1 cellular context compared by ENCODE assay signal in genomic region chr1:169893645-169894423, GRCh38.
TF ChIP-seq lines count a peak whose summit lies in the region.

A gene with protein sequence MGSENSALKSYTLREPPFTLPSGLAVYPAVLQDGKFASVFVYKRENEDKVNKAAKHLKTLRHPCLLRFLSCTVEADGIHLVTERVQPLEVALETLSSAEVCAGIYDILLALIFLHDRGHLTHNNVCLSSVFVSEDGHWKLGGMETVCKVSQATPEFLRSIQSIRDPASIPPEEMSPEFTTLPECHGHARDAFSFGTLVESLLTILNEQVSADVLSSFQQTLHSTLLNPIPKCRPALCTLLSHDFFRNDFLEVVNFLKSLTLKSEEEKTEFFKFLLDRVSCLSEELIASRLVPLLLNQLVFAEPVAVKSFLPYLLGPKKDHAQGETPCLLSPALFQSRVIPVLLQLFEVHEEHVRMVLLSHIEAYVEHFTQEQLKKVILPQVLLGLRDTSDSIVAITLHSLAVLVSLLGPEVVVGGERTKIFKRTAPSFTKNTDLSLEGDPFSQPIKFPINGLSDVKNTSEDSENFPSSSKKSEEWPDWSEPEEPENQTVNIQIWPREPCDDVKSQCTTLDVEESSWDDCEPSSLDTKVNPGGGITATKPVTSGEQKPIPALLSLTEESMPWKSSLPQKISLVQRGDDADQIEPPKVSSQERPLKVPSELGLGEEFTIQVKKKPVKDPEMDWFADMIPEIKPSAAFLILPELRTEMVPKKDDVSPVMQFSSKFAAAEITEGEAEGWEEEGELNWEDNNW (minus strand): TSS chr1:169893896. CDS start chr1:169888840, 5,056 bp downstream.

TF ChIP-seq in GM12878, 131 proteins besides CTCF, POLR2A, EP300 and RAD21 (continued from another document and continues in another):
- TF ChIP-seq, protein P1, sequence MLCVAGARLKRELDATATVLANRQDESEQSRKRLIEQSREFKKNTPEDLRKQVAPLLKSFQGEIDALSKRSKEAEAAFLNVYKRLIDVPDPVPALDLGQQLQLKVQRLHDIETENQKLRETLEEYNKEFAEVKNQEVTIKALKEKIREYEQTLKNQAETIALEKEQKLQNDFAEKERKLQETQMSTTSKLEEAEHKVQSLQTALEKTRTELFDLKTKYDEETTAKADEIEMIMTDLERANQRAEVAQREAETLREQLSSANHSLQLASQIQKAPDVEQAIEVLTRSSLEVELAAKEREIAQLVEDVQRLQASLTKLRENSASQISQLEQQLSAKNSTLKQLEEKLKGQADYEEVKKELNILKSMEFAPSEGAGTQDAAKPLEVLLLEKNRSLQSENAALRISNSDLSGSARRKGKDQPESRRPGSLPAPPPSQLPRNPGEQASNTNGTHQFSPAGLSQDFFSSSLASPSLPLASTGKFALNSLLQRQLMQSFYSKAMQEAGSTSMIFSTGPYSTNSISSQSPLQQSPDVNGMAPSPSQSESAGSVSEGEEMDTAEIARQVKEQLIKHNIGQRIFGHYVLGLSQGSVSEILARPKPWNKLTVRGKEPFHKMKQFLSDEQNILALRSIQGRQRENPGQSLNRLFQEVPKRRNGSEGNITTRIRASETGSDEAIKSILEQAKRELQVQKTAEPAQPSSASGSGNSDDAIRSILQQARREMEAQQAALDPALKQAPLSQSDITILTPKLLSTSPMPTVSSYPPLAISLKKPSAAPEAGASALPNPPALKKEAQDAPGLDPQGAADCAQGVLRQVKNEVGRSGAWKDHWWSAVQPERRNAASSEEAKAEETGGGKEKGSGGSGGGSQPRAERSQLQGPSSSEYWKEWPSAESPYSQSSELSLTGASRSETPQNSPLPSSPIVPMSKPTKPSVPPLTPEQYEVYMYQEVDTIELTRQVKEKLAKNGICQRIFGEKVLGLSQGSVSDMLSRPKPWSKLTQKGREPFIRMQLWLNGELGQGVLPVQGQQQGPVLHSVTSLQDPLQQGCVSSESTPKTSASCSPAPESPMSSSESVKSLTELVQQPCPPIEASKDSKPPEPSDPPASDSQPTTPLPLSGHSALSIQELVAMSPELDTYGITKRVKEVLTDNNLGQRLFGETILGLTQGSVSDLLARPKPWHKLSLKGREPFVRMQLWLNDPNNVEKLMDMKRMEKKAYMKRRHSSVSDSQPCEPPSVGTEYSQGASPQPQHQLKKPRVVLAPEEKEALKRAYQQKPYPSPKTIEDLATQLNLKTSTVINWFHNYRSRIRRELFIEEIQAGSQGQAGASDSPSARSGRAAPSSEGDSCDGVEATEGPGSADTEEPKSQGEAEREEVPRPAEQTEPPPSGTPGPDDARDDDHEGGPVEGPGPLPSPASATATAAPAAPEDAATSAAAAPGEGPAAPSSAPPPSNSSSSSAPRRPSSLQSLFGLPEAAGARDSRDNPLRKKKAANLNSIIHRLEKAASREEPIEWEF (IDR thresholded peaks at IDR 0.05; ENCODE audit: insufficient replicate concordance, low read depth, low read length), result no peak
- TF ChIP-seq EED (IDR thresholded peaks at IDR 0.05; ENCODE audit: low read depth), result peak; percentile 64
- TF ChIP-seq STAT1 (conservative IDR thresholded peaks at IDR 0.05), result no peak; the same call in 1 of the 2 replicates
- TF ChIP-seq, protein P2, sequence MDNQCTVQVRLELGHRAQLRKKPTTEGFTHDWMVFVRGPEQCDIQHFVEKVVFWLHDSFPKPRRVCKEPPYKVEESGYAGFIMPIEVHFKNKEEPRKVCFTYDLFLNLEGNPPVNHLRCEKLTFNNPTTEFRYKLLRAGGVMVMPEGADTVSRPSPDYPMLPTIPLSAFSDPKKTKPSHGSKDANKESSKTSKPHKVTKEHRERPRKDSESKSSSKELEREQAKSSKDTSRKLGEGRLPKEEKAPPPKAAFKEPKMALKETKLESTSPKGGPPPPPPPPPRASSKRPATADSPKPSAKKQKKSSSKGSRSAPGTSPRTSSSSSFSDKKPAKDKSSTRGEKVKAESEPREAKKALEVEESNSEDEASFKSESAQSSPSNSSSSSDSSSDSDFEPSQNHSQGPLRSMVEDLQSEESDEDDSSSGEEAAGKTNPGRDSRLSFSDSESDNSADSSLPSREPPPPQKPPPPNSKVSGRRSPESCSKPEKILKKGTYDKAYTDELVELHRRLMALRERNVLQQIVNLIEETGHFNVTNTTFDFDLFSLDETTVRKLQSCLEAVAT (IDR thresholded peaks at IDR 0.05), result peak; percentile 98
- TF ChIP-seq, protein P3, sequence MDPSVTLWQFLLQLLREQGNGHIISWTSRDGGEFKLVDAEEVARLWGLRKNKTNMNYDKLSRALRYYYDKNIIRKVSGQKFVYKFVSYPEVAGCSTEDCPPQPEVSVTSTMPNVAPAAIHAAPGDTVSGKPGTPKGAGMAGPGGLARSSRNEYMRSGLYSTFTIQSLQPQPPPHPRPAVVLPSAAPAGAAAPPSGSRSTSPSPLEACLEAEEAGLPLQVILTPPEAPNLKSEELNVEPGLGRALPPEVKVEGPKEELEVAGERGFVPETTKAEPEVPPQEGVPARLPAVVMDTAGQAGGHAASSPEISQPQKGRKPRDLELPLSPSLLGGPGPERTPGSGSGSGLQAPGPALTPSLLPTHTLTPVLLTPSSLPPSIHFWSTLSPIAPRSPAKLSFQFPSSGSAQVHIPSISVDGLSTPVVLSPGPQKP (IDR thresholded peaks at IDR 0.05; ENCODE audit: low read depth, low read length), result peak; percentile 93
- TF ChIP-seq ATF7 (IDR thresholded peaks at IDR 0.05; ENCODE audit: low read depth), result peak; percentile 100
- no peak for TF ChIP-seq CHD4 (IDR thresholded peaks at IDR 0.05)
- TF ChIP-seq STAT3 (IDR thresholded peaks at IDR 0.05; ENCODE audit: low read depth, low read length), result no peak
- TF ChIP-seq, protein P4, sequence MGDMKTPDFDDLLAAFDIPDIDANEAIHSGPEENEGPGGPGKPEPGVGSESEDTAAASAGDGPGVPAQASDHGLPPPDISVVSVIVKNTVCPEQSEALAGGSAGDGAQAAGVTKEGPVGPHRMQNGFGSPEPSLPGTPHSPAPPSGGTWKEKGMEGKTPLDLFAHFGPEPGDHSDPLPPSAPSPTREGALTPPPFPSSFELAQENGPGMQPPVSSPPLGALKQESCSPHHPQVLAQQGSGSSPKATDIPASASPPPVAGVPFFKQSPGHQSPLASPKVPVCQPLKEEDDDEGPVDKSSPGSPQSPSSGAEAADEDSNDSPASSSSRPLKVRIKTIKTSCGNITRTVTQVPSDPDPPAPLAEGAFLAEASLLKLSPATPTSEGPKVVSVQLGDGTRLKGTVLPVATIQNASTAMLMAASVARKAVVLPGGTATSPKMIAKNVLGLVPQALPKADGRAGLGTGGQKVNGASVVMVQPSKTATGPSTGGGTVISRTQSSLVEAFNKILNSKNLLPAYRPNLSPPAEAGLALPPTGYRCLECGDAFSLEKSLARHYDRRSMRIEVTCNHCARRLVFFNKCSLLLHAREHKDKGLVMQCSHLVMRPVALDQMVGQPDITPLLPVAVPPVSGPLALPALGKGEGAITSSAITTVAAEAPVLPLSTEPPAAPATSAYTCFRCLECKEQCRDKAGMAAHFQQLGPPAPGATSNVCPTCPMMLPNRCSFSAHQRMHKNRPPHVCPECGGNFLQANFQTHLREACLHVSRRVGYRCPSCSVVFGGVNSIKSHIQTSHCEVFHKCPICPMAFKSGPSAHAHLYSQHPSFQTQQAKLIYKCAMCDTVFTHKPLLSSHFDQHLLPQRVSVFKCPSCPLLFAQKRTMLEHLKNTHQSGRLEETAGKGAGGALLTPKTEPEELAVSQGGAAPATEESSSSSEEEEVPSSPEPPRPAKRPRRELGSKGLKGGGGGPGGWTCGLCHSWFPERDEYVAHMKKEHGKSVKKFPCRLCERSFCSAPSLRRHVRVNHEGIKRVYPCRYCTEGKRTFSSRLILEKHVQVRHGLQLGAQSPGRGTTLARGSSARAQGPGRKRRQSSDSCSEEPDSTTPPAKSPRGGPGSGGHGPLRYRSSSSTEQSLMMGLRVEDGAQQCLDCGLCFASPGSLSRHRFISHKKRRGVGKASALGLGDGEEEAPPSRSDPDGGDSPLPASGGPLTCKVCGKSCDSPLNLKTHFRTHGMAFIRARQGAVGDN (IDR thresholded peaks at IDR 0.05), result 0 out of 2 replicates have a peak, but pooled peaks have one; percentile 73
- TF ChIP-seq ZNF24 (IDR thresholded peaks at IDR 0.05), result peak; percentile 80
- 0 out of 2 replicates have a peak, but pooled peaks have one; percentile 5 for TF ChIP-seq MEF2A (IDR thresholded peaks at IDR 0.05; ENCODE audit: insufficient read depth, low read depth, low read length)
- TF ChIP-seq ZZZ3 (IDR thresholded peaks at IDR 0.05; ENCODE audit: control insufficient read depth, insufficient read length, low read depth), result no peak
- TF ChIP-seq PBX3 (IDR thresholded peaks at IDR 0.05; ENCODE audit: insufficient replicate concordance, low read depth, low read length), result peak; percentile 22
- TF ChIP-seq, protein P5, sequence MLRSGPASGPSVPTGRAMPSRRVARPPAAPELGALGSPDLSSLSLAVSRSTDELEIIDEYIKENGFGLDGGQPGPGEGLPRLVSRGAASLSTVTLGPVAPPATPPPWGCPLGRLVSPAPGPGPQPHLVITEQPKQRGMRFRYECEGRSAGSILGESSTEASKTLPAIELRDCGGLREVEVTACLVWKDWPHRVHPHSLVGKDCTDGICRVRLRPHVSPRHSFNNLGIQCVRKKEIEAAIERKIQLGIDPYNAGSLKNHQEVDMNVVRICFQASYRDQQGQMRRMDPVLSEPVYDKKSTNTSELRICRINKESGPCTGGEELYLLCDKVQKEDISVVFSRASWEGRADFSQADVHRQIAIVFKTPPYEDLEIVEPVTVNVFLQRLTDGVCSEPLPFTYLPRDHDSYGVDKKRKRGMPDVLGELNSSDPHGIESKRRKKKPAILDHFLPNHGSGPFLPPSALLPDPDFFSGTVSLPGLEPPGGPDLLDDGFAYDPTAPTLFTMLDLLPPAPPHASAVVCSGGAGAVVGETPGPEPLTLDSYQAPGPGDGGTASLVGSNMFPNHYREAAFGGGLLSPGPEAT (IDR thresholded peaks at IDR 0.05; ENCODE audit: low read depth), result peak; percentile 88
- TF ChIP-seq GABPA (IDR thresholded peaks at IDR 0.05; ENCODE audit: low read depth), result peak; percentile 92
- TF ChIP-seq NBN (IDR thresholded peaks at IDR 0.05), result peak; percentile 100
- TF ChIP-seq, protein P6, sequence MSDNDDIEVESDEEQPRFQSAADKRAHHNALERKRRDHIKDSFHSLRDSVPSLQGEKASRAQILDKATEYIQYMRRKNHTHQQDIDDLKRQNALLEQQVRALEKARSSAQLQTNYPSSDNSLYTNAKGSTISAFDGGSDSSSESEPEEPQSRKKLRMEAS (IDR thresholded peaks at IDR 0.05; ENCODE audit: low read depth, low read length), result no peak; the same call in 1 of the 2 replicates
- TF ChIP-seq, protein P7, sequence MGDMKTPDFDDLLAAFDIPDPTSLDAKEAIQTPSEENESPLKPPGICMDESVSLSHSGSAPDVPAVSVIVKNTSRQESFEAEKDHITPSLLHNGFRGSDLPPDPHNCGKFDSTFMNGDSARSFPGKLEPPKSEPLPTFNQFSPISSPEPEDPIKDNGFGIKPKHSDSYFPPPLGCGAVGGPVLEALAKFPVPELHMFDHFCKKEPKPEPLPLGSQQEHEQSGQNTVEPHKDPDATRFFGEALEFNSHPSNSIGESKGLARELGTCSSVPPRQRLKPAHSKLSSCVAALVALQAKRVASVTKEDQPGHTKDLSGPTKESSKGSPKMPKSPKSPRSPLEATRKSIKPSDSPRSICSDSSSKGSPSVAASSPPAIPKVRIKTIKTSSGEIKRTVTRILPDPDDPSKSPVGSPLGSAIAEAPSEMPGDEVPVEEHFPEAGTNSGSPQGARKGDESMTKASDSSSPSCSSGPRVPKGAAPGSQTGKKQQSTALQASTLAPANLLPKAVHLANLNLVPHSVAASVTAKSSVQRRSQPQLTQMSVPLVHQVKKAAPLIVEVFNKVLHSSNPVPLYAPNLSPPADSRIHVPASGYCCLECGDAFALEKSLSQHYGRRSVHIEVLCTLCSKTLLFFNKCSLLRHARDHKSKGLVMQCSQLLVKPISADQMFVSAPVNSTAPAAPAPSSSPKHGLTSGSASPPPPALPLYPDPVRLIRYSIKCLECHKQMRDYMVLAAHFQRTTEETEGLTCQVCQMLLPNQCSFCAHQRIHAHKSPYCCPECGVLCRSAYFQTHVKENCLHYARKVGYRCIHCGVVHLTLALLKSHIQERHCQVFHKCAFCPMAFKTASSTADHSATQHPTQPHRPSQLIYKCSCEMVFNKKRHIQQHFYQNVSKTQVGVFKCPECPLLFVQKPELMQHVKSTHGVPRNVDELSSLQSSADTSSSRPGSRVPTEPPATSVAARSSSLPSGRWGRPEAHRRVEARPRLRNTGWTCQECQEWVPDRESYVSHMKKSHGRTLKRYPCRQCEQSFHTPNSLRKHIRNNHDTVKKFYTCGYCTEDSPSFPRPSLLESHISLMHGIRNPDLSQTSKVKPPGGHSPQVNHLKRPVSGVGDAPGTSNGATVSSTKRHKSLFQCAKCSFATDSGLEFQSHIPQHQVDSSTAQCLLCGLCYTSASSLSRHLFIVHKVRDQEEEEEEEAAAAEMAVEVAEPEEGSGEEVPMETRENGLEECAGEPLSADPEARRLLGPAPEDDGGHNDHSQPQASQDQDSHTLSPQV (IDR thresholded peaks at IDR 0.05), result peak; percentile 79; the same call in 1 of the 2 replicates
- TF ChIP-seq CHD1 (IDR thresholded peaks at IDR 0.05; ENCODE audit: low read depth, low read length), result no peak
- no peak for TF ChIP-seq BRCA1 (IDR thresholded peaks at IDR 0.05; ENCODE audit: low read depth, low read length)
- TF ChIP-seq, protein P8, sequence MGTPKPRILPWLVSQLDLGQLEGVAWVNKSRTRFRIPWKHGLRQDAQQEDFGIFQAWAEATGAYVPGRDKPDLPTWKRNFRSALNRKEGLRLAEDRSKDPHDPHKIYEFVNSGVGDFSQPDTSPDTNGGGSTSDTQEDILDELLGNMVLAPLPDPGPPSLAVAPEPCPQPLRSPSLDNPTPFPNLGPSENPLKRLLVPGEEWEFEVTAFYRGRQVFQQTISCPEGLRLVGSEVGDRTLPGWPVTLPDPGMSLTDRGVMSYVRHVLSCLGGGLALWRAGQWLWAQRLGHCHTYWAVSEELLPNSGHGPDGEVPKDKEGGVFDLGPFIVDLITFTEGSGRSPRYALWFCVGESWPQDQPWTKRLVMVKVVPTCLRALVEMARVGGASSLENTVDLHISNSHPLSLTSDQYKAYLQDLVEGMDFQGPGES (IDR thresholded peaks at IDR 0.05), result no peak
- TF ChIP-seq POU2F2 (IDR thresholded peaks at IDR 0.05; ENCODE audit: borderline replicate concordance, low read depth, low read length), result peak; percentile 81; the same call in 1 of the 3 replicates
- TF ChIP-seq ZNF217 (IDR thresholded peaks at IDR 0.05), result no peak
